In the genomic region with DNA sequence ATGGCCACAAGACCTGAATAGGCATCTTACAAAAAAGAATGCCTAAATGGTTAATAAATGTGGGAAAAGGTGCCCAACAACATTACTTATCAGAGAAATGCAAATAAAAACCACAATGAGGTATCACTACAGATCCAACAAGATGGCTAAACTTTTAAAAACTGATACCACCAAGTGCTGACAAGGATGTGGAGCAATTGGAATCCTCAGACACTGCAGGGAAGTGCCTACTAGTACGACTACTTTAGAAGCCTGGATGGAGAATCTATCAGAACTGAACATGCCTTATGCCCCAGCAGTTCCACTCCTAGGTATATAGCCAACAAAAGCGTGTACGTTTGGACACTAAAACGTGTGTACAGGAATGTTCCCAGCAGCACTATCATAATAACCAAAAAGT, we compare ENCODE assay signal across 2 cellular contexts.
A peak's percentile ranks its signal among the peaks of the same experiment; 100 is the strongest.
TF ChIP-seq lines count a peak whose summit lies in the region.

No MANE protein-coding gene starts in this region.

TF ChIP-seq in GM12878, 131 proteins besides CTCF, POLR2A, EP300 and RAD21:
- TF ChIP-seq TARDBP (IDR thresholded peaks at IDR 0.05; ENCODE audit: borderline replicate concordance) (no peak), FOXM1 (IDR thresholded peaks at IDR 0.05; ENCODE audit: low read depth, low read length) (no peak), SRF (IDR thresholded peaks at IDR 0.05; ENCODE audit: low read depth in 2 of 2, low read length in 2 of 2) (no peak), FOS (IDR thresholded peaks at IDR 0.05; ENCODE audit: borderline replicate concordance, extremely low read depth, insufficient read length) (no peak), RUNX3 (IDR thresholded peaks at IDR 0.05; ENCODE audit: low read length) (peak; percentile 28; the same call in 1 of the 2 replicates), BMI1 (IDR thresholded peaks at IDR 0.05; ENCODE audit: borderline replicate concordance) (no peak), PML (IDR thresholded peaks at IDR 0.05; ENCODE audit: low read length) (no peak), CBX5 (IDR thresholded peaks at IDR 0.05; ENCODE audit: low read depth) (peak; percentile 84; the same call in 1 of the 2 replicates), NFIC (IDR thresholded peaks at IDR 0.05; ENCODE audit: low read depth, low read length) (no peak), ZNF217 (IDR thresholded peaks at IDR 0.05) (peak; percentile 44; the same call in 1 of the 2 replicates), SMARCA5 (IDR thresholded peaks at IDR 0.05) (0 out of 2 replicates have a peak, but pooled peaks have one; percentile 41), YBX1 (IDR thresholded peaks at IDR 0.05) (no peak), POLR2AphosphoS5 (IDR thresholded peaks at IDR 0.05; ENCODE audit: low read length) (no peak), TBL1XR1 (IDR thresholded peaks at IDR 0.05; ENCODE audit: low read depth, low read length) (no peak), SMAD5 (IDR thresholded peaks at IDR 0.05; ENCODE audit: low read depth) (no peak), JUND (IDR thresholded peaks at IDR 0.05; ENCODE audit: low read depth, low read length) (no peak), KLF5 (IDR thresholded peaks at IDR 0.05; ENCODE audit: partially characterized antibody) (peak; percentile 48)
- TF ChIP-seq, protein P1, sequence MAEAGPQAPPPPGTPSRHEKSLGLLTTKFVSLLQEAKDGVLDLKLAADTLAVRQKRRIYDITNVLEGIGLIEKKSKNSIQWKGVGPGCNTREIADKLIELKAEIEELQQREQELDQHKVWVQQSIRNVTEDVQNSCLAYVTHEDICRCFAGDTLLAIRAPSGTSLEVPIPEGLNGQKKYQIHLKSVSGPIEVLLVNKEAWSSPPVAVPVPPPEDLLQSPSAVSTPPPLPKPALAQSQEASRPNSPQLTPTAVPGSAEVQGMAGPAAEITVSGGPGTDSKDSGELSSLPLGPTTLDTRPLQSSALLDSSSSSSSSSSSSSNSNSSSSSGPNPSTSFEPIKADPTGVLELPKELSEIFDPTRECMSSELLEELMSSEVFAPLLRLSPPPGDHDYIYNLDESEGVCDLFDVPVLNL (IDR thresholded peaks at IDR 0.05; ENCODE audit: low read depth, low read length) = no peak
- TF ChIP-seq, protein P2, sequence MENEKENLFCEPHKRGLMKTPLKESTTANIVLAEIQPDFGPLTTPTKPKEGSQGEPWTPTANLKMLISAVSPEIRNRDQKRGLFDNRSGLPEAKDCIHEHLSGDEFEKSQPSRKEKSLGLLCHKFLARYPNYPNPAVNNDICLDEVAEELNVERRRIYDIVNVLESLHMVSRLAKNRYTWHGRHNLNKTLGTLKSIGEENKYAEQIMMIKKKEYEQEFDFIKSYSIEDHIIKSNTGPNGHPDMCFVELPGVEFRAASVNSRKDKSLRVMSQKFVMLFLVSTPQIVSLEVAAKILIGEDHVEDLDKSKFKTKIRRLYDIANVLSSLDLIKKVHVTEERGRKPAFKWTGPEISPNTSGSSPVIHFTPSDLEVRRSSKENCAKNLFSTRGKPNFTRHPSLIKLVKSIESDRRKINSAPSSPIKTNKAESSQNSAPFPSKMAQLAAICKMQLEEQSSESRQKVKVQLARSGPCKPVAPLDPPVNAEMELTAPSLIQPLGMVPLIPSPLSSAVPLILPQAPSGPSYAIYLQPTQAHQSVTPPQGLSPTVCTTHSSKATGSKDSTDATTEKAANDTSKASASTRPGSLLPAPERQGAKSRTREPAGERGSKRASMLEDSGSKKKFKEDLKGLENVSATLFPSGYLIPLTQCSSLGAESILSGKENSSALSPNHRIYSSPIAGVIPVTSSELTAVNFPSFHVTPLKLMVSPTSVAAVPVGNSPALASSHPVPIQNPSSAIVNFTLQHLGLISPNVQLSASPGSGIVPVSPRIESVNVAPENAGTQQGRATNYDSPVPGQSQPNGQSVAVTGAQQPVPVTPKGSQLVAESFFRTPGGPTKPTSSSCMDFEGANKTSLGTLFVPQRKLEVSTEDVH (IDR thresholded peaks at IDR 0.05; ENCODE audit: low read depth, partially characterized antibody) = no peak

TF ChIP-seq in SK-N-SH, 30 proteins besides CTCF, POLR2A, EP300 and RAD21:
- TF ChIP-seq, protein P3, sequence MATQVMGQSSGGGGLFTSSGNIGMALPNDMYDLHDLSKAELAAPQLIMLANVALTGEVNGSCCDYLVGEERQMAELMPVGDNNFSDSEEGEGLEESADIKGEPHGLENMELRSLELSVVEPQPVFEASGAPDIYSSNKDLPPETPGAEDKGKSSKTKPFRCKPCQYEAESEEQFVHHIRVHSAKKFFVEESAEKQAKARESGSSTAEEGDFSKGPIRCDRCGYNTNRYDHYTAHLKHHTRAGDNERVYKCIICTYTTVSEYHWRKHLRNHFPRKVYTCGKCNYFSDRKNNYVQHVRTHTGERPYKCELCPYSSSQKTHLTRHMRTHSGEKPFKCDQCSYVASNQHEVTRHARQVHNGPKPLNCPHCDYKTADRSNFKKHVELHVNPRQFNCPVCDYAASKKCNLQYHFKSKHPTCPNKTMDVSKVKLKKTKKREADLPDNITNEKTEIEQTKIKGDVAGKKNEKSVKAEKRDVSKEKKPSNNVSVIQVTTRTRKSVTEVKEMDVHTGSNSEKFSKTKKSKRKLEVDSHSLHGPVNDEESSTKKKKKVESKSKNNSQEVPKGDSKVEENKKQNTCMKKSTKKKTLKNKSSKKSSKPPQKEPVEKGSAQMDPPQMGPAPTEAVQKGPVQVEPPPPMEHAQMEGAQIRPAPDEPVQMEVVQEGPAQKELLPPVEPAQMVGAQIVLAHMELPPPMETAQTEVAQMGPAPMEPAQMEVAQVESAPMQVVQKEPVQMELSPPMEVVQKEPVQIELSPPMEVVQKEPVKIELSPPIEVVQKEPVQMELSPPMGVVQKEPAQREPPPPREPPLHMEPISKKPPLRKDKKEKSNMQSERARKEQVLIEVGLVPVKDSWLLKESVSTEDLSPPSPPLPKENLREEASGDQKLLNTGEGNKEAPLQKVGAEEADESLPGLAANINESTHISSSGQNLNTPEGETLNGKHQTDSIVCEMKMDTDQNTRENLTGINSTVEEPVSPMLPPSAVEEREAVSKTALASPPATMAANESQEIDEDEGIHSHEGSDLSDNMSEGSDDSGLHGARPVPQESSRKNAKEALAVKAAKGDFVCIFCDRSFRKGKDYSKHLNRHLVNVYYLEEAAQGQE (IDR thresholded peaks at IDR 0.05; ENCODE audit: low read depth, low read length) = no peak
- TF ChIP-seq, protein P4, sequence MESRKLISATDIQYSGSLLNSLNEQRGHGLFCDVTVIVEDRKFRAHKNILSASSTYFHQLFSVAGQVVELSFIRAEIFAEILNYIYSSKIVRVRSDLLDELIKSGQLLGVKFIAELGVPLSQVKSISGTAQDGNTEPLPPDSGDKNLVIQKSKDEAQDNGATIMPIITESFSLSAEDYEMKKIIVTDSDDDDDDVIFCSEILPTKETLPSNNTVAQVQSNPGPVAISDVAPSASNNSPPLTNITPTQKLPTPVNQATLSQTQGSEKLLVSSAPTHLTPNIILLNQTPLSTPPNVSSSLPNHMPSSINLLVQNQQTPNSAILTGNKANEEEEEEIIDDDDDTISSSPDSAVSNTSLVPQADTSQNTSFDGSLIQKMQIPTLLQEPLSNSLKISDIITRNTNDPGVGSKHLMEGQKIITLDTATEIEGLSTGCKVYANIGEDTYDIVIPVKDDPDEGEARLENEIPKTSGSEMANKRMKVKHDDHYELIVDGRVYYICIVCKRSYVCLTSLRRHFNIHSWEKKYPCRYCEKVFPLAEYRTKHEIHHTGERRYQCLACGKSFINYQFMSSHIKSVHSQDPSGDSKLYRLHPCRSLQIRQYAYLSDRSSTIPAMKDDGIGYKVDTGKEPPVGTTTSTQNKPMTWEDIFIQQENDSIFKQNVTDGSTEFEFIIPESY (IDR thresholded peaks at IDR 0.05; ENCODE audit: borderline replicate concordance, low read depth) = no peak
- TF ChIP-seq FOSL2 (IDR thresholded peaks at IDR 0.05; ENCODE audit: borderline replicate concordance, low read depth) = no peak
- TF ChIP-seq SMC3 (IDR thresholded peaks at IDR 0.05; ENCODE audit: low read depth, low read length) = no peak
- no peak for TF ChIP-seq NRF1 (IDR thresholded peaks at IDR 0.05; ENCODE audit: low read depth, low read length)
